In genomic region chr5:89869346-89869745, GRCh38 we compare ENCODE assay signal across 36 cellular contexts.
"Had no signal": no experiment of that assay in that cellular context is flagged by ENCODE, and none has a peak within 500 bp of the region (broad histone marks: within the 10 kb centered on the region; RNA-seq: fewer than 3 reads in every experiment).

No MANE protein-coding gene starts in this region.

- H3K9me3 ChIP-seq: adrenal gland, body of pancreas, colonic mucosa, gastroesophageal sphincter had no signal

- H3K36me3 ChIP-seq: adrenal gland, cardiac muscle cell, colonic mucosa, gastroesophageal sphincter, WERI-Rb-1 had no signal

- H3K27me3 Mint-ChIP-seq: activated B cell treated with CpG ODN at 0.5 μM for 24 hours; activated CD8-positive, alpha-beta T cell treated with anti-CD3 and anti-CD28 coated beads for 36 hours; activated naive CD4-positive, alpha-beta T cell treated with anti-CD3 and anti-CD28 coated beads, Interleukin-2, amount 50 U/mL, for 24 hours; activated naive CD8-positive, alpha-beta T cell treated with anti-CD3 and anti-CD28 coated beads for 36 hours; activated naive CD8-positive, alpha-beta T cell treated with anti-CD3 and anti-CD28 coated beads, Interleukin-2, amount 50 U/mL, for 24 hours; T-helper 17 cell had no signal

- H3K27ac ChIP-seq: adrenal gland, body of pancreas, cardiac muscle cell, colonic mucosa, gastroesophageal sphincter, WERI-Rb-1 had no signal

- H3K27ac Mint-ChIP-seq: activated B cell treated with CpG ODN at 0.5 μM for 24 hours; activated CD8-positive, alpha-beta T cell treated with anti-CD3 and anti-CD28 coated beads for 36 hours; activated naive CD4-positive, alpha-beta T cell treated with anti-CD3 and anti-CD28 coated beads for 36 hours; activated naive CD4-positive, alpha-beta T cell treated with anti-CD3 and anti-CD28 coated beads, Interleukin-2, amount 50 U/mL, for 24 hours; activated naive CD8-positive, alpha-beta T cell treated with anti-CD3 and anti-CD28 coated beads for 36 hours; activated naive CD8-positive, alpha-beta T cell treated with anti-CD3 and anti-CD28 coated beads, Interleukin-2, amount 50 U/mL, for 24 hours; activated T-helper 1 cell treated with anti-CD3 and anti-CD28 coated beads, Interleukin-12 subunit alpha, Interleukin-12 subunit beta, Interleukin-2, Interleukin-4 antibody, amounts not matched to agents 30 ng/mL and 10 ng/mL and 1 ng/mL, durations not matched to agents 14 hours and 24 hours and 36 hours; activated T-helper 2 cell treated with anti-CD3 and anti-CD28 coated beads, Interferon-gamma antibody, Interleukin-2, Interleukin-4, amounts not matched to agents 10 μg/mL and 5 μg/mL and 100 μg/mL, durations not matched to agents 14 hours and 24 hours and 36 hours; T-helper 17 cell; T-helper 2 cell treated with Interferon-gamma antibody and Interleukin-4, amounts not matched to agents 5 μg/mL and 100 μg/mL, for 36 hours had no signal

- FAIRE-seq: endometrium, endothelial cell of umbilical vein had no signal

- H3K4me3 Mint-ChIP-seq: activated B cell treated with CpG ODN at 0.5 μM for 24 hours; activated CD8-positive, alpha-beta T cell treated with anti-CD3 and anti-CD28 coated beads for 36 hours; activated naive CD4-positive, alpha-beta T cell treated with anti-CD3 and anti-CD28 coated beads for 36 hours; activated naive CD4-positive, alpha-beta T cell treated with anti-CD3 and anti-CD28 coated beads, Interleukin-2, amount 50 U/mL, for 24 hours; activated naive CD8-positive, alpha-beta T cell treated with anti-CD3 and anti-CD28 coated beads for 36 hours; activated naive CD8-positive, alpha-beta T cell treated with anti-CD3 and anti-CD28 coated beads, Interleukin-2, amount 50 U/mL, for 24 hours; activated T-helper 1 cell treated with anti-CD3 and anti-CD28 coated beads, Interleukin-12 subunit alpha, Interleukin-12 subunit beta, Interleukin-2, Interleukin-4 antibody, amounts not matched to agents 30 ng/mL and 10 ng/mL and 1 ng/mL, durations not matched to agents 14 hours and 24 hours and 36 hours; T-helper 17 cell; T-helper 2 cell treated with Interferon-gamma antibody and Interleukin-4, amounts not matched to agents 5 μg/mL and 100 μg/mL, for 36 hours had no signal

- H3K4me1 Mint-ChIP-seq: activated naive CD4-positive, alpha-beta T cell treated with anti-CD3 and anti-CD28 coated beads, Interleukin-2, amount 50 U/mL, for 24 hours; activated naive CD8-positive, alpha-beta T cell treated with anti-CD3 and anti-CD28 coated beads for 36 hours; activated naive CD8-positive, alpha-beta T cell treated with anti-CD3 and anti-CD28 coated beads, Interleukin-2, amount 50 U/mL, for 24 hours; T-helper 17 cell had no signal

- H3K4me3 ChIP-seq: adrenal gland, body of pancreas, cardiac muscle cell, colonic mucosa, gastroesophageal sphincter had no signal

- DNase-seq: activated B cell treated with CpG ODN at 0.5 μM for 24 hours; activated CD4-positive, alpha-beta T cell treated with anti-CD3 and anti-CD28 coated beads for 48 hours; activated CD4-positive, alpha-beta T cell treated with anti-CD3 and anti-CD28 coated beads, Interleukin-2, amount 50 U/mL, for 1 hour; activated CD4-positive, alpha-beta T cell treated with anti-CD3 and anti-CD28 coated beads, Interleukin-2, amount 50 U/mL, for 48 hours; activated CD8-positive, alpha-beta memory T cell treated with anti-CD3 and anti-CD28 coated beads for 24 hours; activated CD8-positive, alpha-beta memory T cell treated with anti-CD3 and anti-CD28 coated beads, Interleukin-2, amount 50 U/mL, for 4 hours; activated CD8-positive, alpha-beta T cell treated with anti-CD3 and anti-CD28 coated beads for 36 hours; activated effector memory CD4-positive, alpha-beta T cell treated with anti-CD3 and anti-CD28 coated beads, Interleukin-2, amount 50 U/mL, for 16 hours; activated naive CD4-positive, alpha-beta T cell treated with anti-CD3 and anti-CD28 coated beads for 36 hours; activated naive CD8-positive, alpha-beta T cell treated with anti-CD3 and anti-CD28 coated beads for 36 hours; activated naive CD8-positive, alpha-beta T cell treated with anti-CD3 and anti-CD28 coated beads, Interleukin-2, amount 50 U/mL, for 24 hours; activated T-cell treated with anti-CD3 and anti-CD28 coated beads, Interleukin-2, amount 50 U/mL, for 1 hour; activated T-cell treated with anti-CD3 and anti-CD28 coated beads, Interleukin-2, amount 50 U/mL, for 48 hours; adrenal gland; amygdala; aorta; body of pancreas; central memory CD4-positive, alpha-beta T cell; cerebellar nuclear complex; colonic mucosa; effector CD8-positive, alpha-beta T cell; foreskin melanocyte; T-helper 1 cell; T-helper 17 cell; T1000; WERI-Rb-1 had no signal

- H3K27me3 ChIP-seq: adrenal gland, body of pancreas, cardiac muscle cell, colonic mucosa, gastroesophageal sphincter had no signal

- ATAC-seq: activated CD4-positive, CD25-positive, alpha-beta regulatory T cell treated with anti-CD3 and anti-CD28 coated beads, Interleukin-2, amount 50 U/mL, for 24 hours; activated CD8-positive, alpha-beta T cell treated with anti-CD3 and anti-CD28 coated beads for 36 hours; activated naive CD8-positive, alpha-beta T cell treated with anti-CD3 and anti-CD28 coated beads, Interleukin-2, amount 50 U/mL, for 24 hours; body of pancreas; esophagus mucosa; gastroesophageal sphincter; T-helper 17 cell had no signal

- H3K9me3 Mint-ChIP-seq: activated CD8-positive, alpha-beta T cell treated with anti-CD3 and anti-CD28 coated beads for 36 hours; activated naive CD4-positive, alpha-beta T cell treated with anti-CD3 and anti-CD28 coated beads for 36 hours; activated naive CD8-positive, alpha-beta T cell treated with anti-CD3 and anti-CD28 coated beads for 36 hours; activated naive CD8-positive, alpha-beta T cell treated with anti-CD3 and anti-CD28 coated beads, Interleukin-2, amount 50 U/mL, for 24 hours; activated T-helper 1 cell treated with anti-CD3 and anti-CD28 coated beads, Interleukin-12 subunit alpha, Interleukin-12 subunit beta, Interleukin-2, Interleukin-4 antibody, amounts not matched to agents 30 ng/mL and 10 ng/mL and 1 ng/mL, durations not matched to agents 14 hours and 24 hours and 36 hours; activated T-helper 2 cell treated with anti-CD3 and anti-CD28 coated beads, Interferon-gamma antibody, Interleukin-2, Interleukin-4, amounts not matched to agents 10 μg/mL and 5 μg/mL and 100 μg/mL, durations not matched to agents 14 hours and 24 hours and 36 hours; T-helper 2 cell treated with Interferon-gamma antibody and Interleukin-4, amounts not matched to agents 5 μg/mL and 100 μg/mL, for 36 hours had no signal

- H3K4me1 ChIP-seq: adrenal gland, body of pancreas, colonic mucosa, gastroesophageal sphincter had no signal

- H3K36me3 Mint-ChIP-seq: activated naive CD4-positive, alpha-beta T cell treated with anti-CD3 and anti-CD28 coated beads, Interleukin-2, amount 50 U/mL, for 24 hours; activated naive CD8-positive, alpha-beta T cell treated with anti-CD3 and anti-CD28 coated beads for 36 hours had no signal
